In genomic region chr4:182179105-182179504, GRCh38 we compare ENCODE assay signal across 10 cellular contexts.
DNase-seq lines count a peak whose midpoint lies in the region; ATAC-seq and TF ChIP-seq lines count a peak whose summit lies in the region.
"Had no signal": no experiment of that assay in that cellular context is flagged by ENCODE, and none has a peak within 500 bp of the region (broad histone marks: within the 10 kb centered on the region; RNA-seq: fewer than 3 reads in every experiment).

No MANE protein-coding gene starts in this region.

- peaks cover 10% of the 10 kb centered on the region for H3K4me1 ChIP-seq in mesenchymal stem cell (ENCODE audit: control insufficient read depth, insufficient read depth, low read depth, low read length)

- no peak overlapping the region for H3K14ac ChIP-seq in mesenchymal stem cell (ENCODE audit: low read length in 2 of 2)

- DNase-seq in DMS 273 (lab: John Stamatoyannopoulos, UW; ENCODE audit: unreplicated experiment) (peak; percentile 76), NCI-H146 (lab: John Stamatoyannopoulos, UW) (peak; percentile 91), astrocyte of the cerebellum (ENCODE audit: low read depth) (peak; percentile 67), mesenchymal stem cell (no peak), LoVo (ENCODE audit: low spot score) (no peak), sciatic nerve (ENCODE audit: low spot score) (no peak), dorsolateral prefrontal cortex (no peak)
- no peak for DNase-seq in activated naive CD4-positive, alpha-beta T cell treated with anti-CD3 and anti-CD28 coated beads, Interleukin-2, amount 50 U/mL, for 16 hours
- DNase-seq: activated T-cell treated with anti-CD3 and anti-CD28 coated beads, Interleukin-2, amount 50 U/mL, for 72 hours had no signal

- H3K4me2 ChIP-seq in mesenchymal stem cell (ENCODE audit: low read length, poor library complexity, severe bottlenecking): no peak overlapping the region

- no peaks in the 10 kb centered on the region for H3K27me3 ChIP-seq in mesenchymal stem cell (ENCODE audit: control insufficient read depth in 1 of 2, insufficient read depth in 1 of 2, low read length in 2 of 2)
- H3K27me3 ChIP-seq in dorsolateral prefrontal cortex: peaks cover 0 to 25% (median 0%) of the 10 kb centered on the region in 45 donors

- H2BK5ac ChIP-seq in mesenchymal stem cell (ENCODE audit: low read depth, low read length, poor library complexity, severe bottlenecking): no peak overlapping the region

- no peak overlapping the region for H4K8ac ChIP-seq in mesenchymal stem cell (ENCODE audit: low read length)

- no peak overlapping the region for H4K91ac ChIP-seq in mesenchymal stem cell (ENCODE audit: low read length)

- no peak overlapping the region for H3K18ac ChIP-seq in mesenchymal stem cell (ENCODE audit: low read depth in 1 of 2, low read length in 2 of 2)

- H3K79me1 ChIP-seq in mesenchymal stem cell (replicated peaks; ENCODE audit: low read length, poor library complexity, severe bottlenecking): peaks cover 3% of the 10 kb centered on the region

- H3K23ac ChIP-seq in mesenchymal stem cell (ENCODE audit: low read length in 2 of 2): no peak overlapping the region

- no peak for ATAC-seq in sciatic nerve
- ATAC-seq: activated T-cell treated with anti-CD3 and anti-CD28 coated beads, Interleukin-2, amount 50 U/mL, for 72 hours had no signal

- H2AK5ac ChIP-seq in mesenchymal stem cell (ENCODE audit: low read length, severe bottlenecking): no peak overlapping the region

- in situ Hi-C loops in astrocyte of the cerebellum (cut with HindIII; ENCODE audit: low sequenced_read_pairs): no loop called here

- peak overlapping the region; percentile 54 for H3K27ac ChIP-seq in mesenchymal stem cell (ENCODE audit: low read length, poor library complexity, severe bottlenecking)
- H3K27ac ChIP-seq in dorsolateral prefrontal cortex: no peak overlapping the region
- H3K27ac ChIP-seq: coronary artery had no signal

- H3K4ac ChIP-seq in mesenchymal stem cell (ENCODE audit: low read depth in 1 of 2, low read length in 2 of 2): no peak overlapping the region

- no peak overlapping the region for H2AFZ ChIP-seq in mesenchymal stem cell (ENCODE audit: low read depth, low read length)

- WGBS in mesenchymal stem cell: no CpG with 5 or more reads among the region's 1 CpG

- no peaks in the 10 kb centered on the region for H3K9me3 ChIP-seq in mesenchymal stem cell (ENCODE audit: control insufficient read depth, low read length)

- intact Hi-C loops in sciatic nerve (cut with DNase I) (no loop called here), dorsolateral prefrontal cortex (cut with DNase I) (no loop called here)

- no peak overlapping the region for H2BK12ac ChIP-seq in mesenchymal stem cell (ENCODE audit: low read length in 2 of 2)

- no peak for TF ChIP-seq CTCF in astrocyte of the cerebellum (IDR thresholded peaks at IDR 0.05; ENCODE audit: low read depth, low read length, missing control alignments)
- TF ChIP-seq CTCF in dorsolateral prefrontal cortex (IDR thresholded peaks at IDR 0.05 in 54 of 56, conservative IDR thresholded peaks at IDR 0.05 in 2 of 56; ENCODE audit: low read depth in 1 of 56, partially characterized antibody in 56 of 56): no peak

- no peak overlapping the region for H2BK120ac ChIP-seq in mesenchymal stem cell (ENCODE audit: low read depth, low read length)

- H3K4me3 ChIP-seq in astrocyte of the cerebellum (ENCODE audit: low read depth, low read length): no peak overlapping the region
- H3K4me3 ChIP-seq in mesenchymal stem cell (ENCODE audit: insufficient read depth in 1 of 2, low read depth in 1 of 2, low read length in 2 of 2): no peak overlapping the region
- no peak overlapping the region for H3K4me3 ChIP-seq in dorsolateral prefrontal cortex
- H3K4me3 ChIP-seq: coronary artery had no signal

- H3K36me3 ChIP-seq in mesenchymal stem cell (ENCODE audit: control insufficient read depth in 1 of 2, insufficient read depth in 2 of 2, low read depth in 1 of 2, low read length in 2 of 2): no peaks in the 10 kb centered on the region

- H2BK15ac ChIP-seq in mesenchymal stem cell (ENCODE audit: low read depth, poor library complexity, severe bottlenecking): no peak overlapping the region

- H3K9ac ChIP-seq in mesenchymal stem cell (ENCODE audit: low read length): peak overlapping the region; percentile 40

Comparison
In these comparisons a context has a peak if more than half of its experiments do, and no peak if none do; other contexts are left out.
1. DNase-seq: peak in DMS 273 (single experiment), NCI-H146 (single experiment) and astrocyte of the cerebellum (single experiment); none in mesenchymal stem cell (single experiment), LoVo (single experiment), sciatic nerve (single experiment), dorsolateral prefrontal cortex (0 of 10) and activated naive CD4-positive, alpha-beta T cell treated with anti-CD3 and anti-CD28 coated beads, Interleukin-2, amount 50 U/mL, for 16 hours (single experiment).